In the genomic region with DNA sequence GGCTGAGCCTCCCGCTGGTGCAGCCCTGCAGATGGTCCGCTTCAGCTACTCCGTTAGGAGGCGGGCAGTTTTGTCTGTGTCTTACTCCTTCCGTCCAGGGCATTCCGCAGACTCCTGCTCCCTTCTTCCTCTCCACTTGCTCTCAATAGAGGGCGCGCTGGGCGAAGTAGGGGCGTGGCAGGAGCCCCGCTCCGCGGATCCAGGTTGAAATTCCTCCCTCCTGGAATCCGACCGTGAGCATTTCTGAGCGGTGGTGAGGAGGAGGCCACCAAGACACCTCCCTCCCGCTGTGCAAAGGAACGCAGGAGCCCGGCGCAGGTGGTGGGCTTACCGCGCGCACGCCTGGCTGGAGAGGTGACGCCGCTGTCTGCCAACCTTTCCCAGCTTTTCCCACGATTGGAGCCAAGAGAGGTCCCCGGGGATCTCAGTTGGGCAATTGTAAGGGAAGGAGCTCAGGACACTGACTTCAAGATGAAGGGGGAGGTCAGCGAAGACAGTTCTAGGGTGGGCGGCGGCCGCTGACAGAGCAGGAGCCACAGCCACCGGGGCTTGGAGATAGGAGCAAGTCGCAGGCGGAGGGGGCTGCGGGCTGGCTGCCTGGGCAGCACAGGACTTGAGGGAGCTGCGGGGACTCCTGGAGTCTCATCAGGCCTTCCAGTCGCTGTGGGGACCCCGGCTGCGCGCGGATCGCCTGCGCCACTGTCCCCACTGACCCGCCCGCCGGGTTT, we compare ENCODE assay signal across 1 cellular context.
A peak's percentile ranks its signal among the peaks of the same experiment; 100 is the strongest.
TF ChIP-seq lines count a peak whose summit lies in the region.

No MANE protein-coding gene starts in this region.

TF ChIP-seq in SK-N-SH, 30 proteins besides CTCF, POLR2A, EP300 and RAD21 (continued from another document):
- TF ChIP-seq, protein P1, sequence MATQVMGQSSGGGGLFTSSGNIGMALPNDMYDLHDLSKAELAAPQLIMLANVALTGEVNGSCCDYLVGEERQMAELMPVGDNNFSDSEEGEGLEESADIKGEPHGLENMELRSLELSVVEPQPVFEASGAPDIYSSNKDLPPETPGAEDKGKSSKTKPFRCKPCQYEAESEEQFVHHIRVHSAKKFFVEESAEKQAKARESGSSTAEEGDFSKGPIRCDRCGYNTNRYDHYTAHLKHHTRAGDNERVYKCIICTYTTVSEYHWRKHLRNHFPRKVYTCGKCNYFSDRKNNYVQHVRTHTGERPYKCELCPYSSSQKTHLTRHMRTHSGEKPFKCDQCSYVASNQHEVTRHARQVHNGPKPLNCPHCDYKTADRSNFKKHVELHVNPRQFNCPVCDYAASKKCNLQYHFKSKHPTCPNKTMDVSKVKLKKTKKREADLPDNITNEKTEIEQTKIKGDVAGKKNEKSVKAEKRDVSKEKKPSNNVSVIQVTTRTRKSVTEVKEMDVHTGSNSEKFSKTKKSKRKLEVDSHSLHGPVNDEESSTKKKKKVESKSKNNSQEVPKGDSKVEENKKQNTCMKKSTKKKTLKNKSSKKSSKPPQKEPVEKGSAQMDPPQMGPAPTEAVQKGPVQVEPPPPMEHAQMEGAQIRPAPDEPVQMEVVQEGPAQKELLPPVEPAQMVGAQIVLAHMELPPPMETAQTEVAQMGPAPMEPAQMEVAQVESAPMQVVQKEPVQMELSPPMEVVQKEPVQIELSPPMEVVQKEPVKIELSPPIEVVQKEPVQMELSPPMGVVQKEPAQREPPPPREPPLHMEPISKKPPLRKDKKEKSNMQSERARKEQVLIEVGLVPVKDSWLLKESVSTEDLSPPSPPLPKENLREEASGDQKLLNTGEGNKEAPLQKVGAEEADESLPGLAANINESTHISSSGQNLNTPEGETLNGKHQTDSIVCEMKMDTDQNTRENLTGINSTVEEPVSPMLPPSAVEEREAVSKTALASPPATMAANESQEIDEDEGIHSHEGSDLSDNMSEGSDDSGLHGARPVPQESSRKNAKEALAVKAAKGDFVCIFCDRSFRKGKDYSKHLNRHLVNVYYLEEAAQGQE (IDR thresholded peaks at IDR 0.05; ENCODE audit: low read depth, low read length) = 0 out of 2 replicates have a peak, but pooled peaks have one; percentile 51
- TF ChIP-seq SMC3 (IDR thresholded peaks at IDR 0.05; ENCODE audit: low read depth, low read length) (peak; percentile 67), TAF1 (IDR thresholded peaks at IDR 0.05; ENCODE audit: borderline replicate concordance, low read depth, low read length) (peak; percentile 41; the same call in 1 of the 2 replicates), EZH2phosphoT487 (IDR thresholded peaks at IDR 0.05; ENCODE audit: borderline replicate concordance, low read depth) (no peak), MXI1 (IDR thresholded peaks at IDR 0.05; ENCODE audit: low read depth, low read length) (no peak), RCOR1 (IDR thresholded peaks at IDR 0.05; ENCODE audit: low read length) (no peak), FOXM1 (IDR thresholded peaks at IDR 0.05; ENCODE audit: low read depth) (no peak), POLR2AphosphoS5 (IDR thresholded peaks at IDR 0.05; ENCODE audit: low read depth, low read length) (no peak), MEF2A (IDR thresholded peaks at IDR 0.05; ENCODE audit: borderline replicate concordance, low read depth) (no peak), GATA2 (CRISPR knock-in tag; IDR thresholded peaks at IDR 0.05) (no peak), GABPA (IDR thresholded peaks at IDR 0.05; ENCODE audit: low read depth) (no peak), FOSL2 (IDR thresholded peaks at IDR 0.05; ENCODE audit: borderline replicate concordance, low read depth) (no peak), FOXJ3 (CRISPR knock-in tag; IDR thresholded peaks at IDR 0.05) (no peak), RXRA (IDR thresholded peaks at IDR 0.05; ENCODE audit: borderline replicate concordance, low read depth) (no peak), YY1 (IDR thresholded peaks at IDR 0.05; ENCODE audit: low read depth) (no peak)
- TF ChIP-seq, protein P2, sequence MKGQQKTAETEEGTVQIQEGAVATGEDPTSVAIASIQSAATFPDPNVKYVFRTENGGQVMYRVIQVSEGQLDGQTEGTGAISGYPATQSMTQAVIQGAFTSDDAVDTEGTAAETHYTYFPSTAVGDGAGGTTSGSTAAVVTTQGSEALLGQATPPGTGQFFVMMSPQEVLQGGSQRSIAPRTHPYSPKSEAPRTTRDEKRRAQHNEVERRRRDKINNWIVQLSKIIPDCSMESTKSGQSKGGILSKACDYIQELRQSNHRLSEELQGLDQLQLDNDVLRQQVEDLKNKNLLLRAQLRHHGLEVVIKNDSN (IDR thresholded peaks at IDR 0.05; ENCODE audit: borderline replicate concordance, low read depth) = no peak
- TF ChIP-seq, protein P3, sequence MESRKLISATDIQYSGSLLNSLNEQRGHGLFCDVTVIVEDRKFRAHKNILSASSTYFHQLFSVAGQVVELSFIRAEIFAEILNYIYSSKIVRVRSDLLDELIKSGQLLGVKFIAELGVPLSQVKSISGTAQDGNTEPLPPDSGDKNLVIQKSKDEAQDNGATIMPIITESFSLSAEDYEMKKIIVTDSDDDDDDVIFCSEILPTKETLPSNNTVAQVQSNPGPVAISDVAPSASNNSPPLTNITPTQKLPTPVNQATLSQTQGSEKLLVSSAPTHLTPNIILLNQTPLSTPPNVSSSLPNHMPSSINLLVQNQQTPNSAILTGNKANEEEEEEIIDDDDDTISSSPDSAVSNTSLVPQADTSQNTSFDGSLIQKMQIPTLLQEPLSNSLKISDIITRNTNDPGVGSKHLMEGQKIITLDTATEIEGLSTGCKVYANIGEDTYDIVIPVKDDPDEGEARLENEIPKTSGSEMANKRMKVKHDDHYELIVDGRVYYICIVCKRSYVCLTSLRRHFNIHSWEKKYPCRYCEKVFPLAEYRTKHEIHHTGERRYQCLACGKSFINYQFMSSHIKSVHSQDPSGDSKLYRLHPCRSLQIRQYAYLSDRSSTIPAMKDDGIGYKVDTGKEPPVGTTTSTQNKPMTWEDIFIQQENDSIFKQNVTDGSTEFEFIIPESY (IDR thresholded peaks at IDR 0.05; ENCODE audit: borderline replicate concordance, low read depth) = no peak
- TF ChIP-seq, protein P4, sequence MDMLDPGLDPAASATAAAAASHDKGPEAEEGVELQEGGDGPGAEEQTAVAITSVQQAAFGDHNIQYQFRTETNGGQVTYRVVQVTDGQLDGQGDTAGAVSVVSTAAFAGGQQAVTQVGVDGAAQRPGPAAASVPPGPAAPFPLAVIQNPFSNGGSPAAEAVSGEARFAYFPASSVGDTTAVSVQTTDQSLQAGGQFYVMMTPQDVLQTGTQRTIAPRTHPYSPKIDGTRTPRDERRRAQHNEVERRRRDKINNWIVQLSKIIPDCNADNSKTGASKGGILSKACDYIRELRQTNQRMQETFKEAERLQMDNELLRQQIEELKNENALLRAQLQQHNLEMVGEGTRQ (IDR thresholded peaks at IDR 0.05; ENCODE audit: borderline replicate concordance, low read depth, low read length) = 0 out of 2 replicates have a peak, but pooled peaks have one; percentile 6
